7 cellular contexts compared by ENCODE assay signal in genomic region chr11:62883677-62884076, GRCh38. TPM values are rescaled to one million over a fixed set of nuclear protein-coding genes. Genes with fewer than 3 reads are reported as not detected.
DNase-seq lines count a peak whose midpoint lies in the region; ATAC-seq lines count a peak whose summit lies in the region.
"Had no signal": no experiment of that assay in that cellular context is flagged by ENCODE, and none has a peak within 500 bp of the region (broad histone marks: within the 10 kb centered on the region; RNA-seq: fewer than 3 reads in every experiment).

No MANE protein-coding gene starts in this region.

- H3K27me3 Mint-ChIP-seq in natural killer cell treated with Interleukin-12 subunit alpha and Interleukin-12 subunit beta and Interleukin-15 and Interleukin-18, amount 100 ng/mL, for 72 hours: no peaks in the 10 kb centered on the region

- H3K27ac Mint-ChIP-seq in natural killer cell treated with Interleukin-12 subunit alpha and Interleukin-12 subunit beta and Interleukin-15 and Interleukin-18, amount 100 ng/mL, for 72 hours: peak overlapping the region; percentile 95 to 96

- no peaks in the 10 kb centered on the region for H3K9me3 ChIP-seq in adipocyte (ENCODE audit: control insufficient read depth, low read length)

- peak overlapping the region; percentile 100 for H3K9ac ChIP-seq in adipocyte (ENCODE audit: low read length)

- H3K9me3 Mint-ChIP-seq in natural killer cell treated with Interleukin-12 subunit alpha and Interleukin-12 subunit beta and Interleukin-15 and Interleukin-18, amount 100 ng/mL, for 72 hours: no peaks in the 10 kb centered on the region

- no peaks in the 10 kb centered on the region for H3K27me3 ChIP-seq in adipocyte (replicated peaks; ENCODE audit: control insufficient read depth, insufficient read depth, low read length)

- H3K36me3 ChIP-seq in adipocyte (ENCODE audit: control insufficient read depth, insufficient read depth, low read length, severe bottlenecking): peaks cover 67% of the 10 kb centered on the region

- H3K36me3 Mint-ChIP-seq in natural killer cell treated with Interleukin-12 subunit alpha and Interleukin-12 subunit beta and Interleukin-15 and Interleukin-18, amount 100 ng/mL, for 72 hours: peaks cover 49% of the 10 kb centered on the region

- DNase-seq in ELF-1 (ENCODE audit: low read depth, low spot score) (peak; percentile 40), adipocyte (ENCODE audit: low read depth) (peak; percentile 56), GF-D8 (lab: John Stamatoyannopoulos, UW) (no peak), ureter (ENCODE audit: low spot score) (no peak), SK-N-DZ (ENCODE audit: low spot score) (no peak)
- no peak for DNase-seq in natural killer cell treated with Interleukin-12 subunit alpha and Interleukin-12 subunit beta and Interleukin-15 and Interleukin-18, amount 100 ng/mL, for 72 hours (ENCODE audit: low spot score)
- DNase-seq: SHP77 had no signal

- H3K4me1 ChIP-seq in adipocyte (ENCODE audit: control insufficient read depth, insufficient read depth, low read length): peaks cover 67% of the 10 kb centered on the region

- H3K4me3 Mint-ChIP-seq in natural killer cell treated with Interleukin-12 subunit alpha and Interleukin-12 subunit beta and Interleukin-15 and Interleukin-18, amount 100 ng/mL, for 72 hours: peak overlapping the region; percentile 98

- no peak for ATAC-seq in natural killer cell treated with Interleukin-12 subunit alpha and Interleukin-12 subunit beta and Interleukin-15 and Interleukin-18, amount 100 ng/mL, for 72 hours

- H3K4me1 Mint-ChIP-seq in natural killer cell treated with Interleukin-12 subunit alpha and Interleukin-12 subunit beta and Interleukin-15 and Interleukin-18, amount 100 ng/mL, for 72 hours (ENCODE audit: low read depth in 2 of 2): peaks cover 49 to 60% of the 10 kb centered on the region in 2 donors

- peak overlapping the region; percentile 99 for H3K4me3 ChIP-seq in adipocyte (ENCODE audit: low read length)

RNA-seq across cellular contexts. Expression of gene SLC3A2, which starts 3.0 kb away (rescaled TPM):
- 100 to 1,000 TPM; 234 to 307 TPM for total RNA-seq in natural killer cell treated with Interleukin-12 subunit alpha and Interleukin-12 subunit beta and Interleukin-15 and Interleukin-18, amount 100 ng/mL, for 72 hours
- total RNA-seq in ureter: 245 TPM
- 119 and 124 TPM in 2 replicates for polyA plus RNA-seq in SK-N-DZ (2014; cell fraction: cytosol; rRNA removed)
- polyA plus RNA-seq in SK-N-DZ (2014; cell fraction: nucleus; rRNA removed): 182 and 202 TPM in 2 replicates

RNA-seq across cellular contexts. Expression of gene CHRM1, which starts 37.5 kb away (rescaled TPM):
- total RNA-seq in natural killer cell treated with Interleukin-12 subunit alpha and Interleukin-12 subunit beta and Interleukin-15 and Interleukin-18, amount 100 ng/mL, for 72 hours: not detected
- not detected for total RNA-seq in ureter
- polyA plus RNA-seq in SK-N-DZ (2014; cell fraction: cytosol; rRNA removed): 1.3 and 1.8 TPM in 2 replicates
- 0.53 and 1.0 TPM in 2 replicates for polyA plus RNA-seq in SK-N-DZ (2014; cell fraction: nucleus; rRNA removed)

RNA-seq across cellular contexts. Expression of gene WDR74, which starts 44.3 kb away (rescaled TPM):
- 100 to 1,000 TPM in 1 of 2 donors, 10 to 100 TPM in 1; 90.4 to 136 TPM for total RNA-seq in natural killer cell treated with Interleukin-12 subunit alpha and Interleukin-12 subunit beta and Interleukin-15 and Interleukin-18, amount 100 ng/mL, for 72 hours
- 58.8 TPM for total RNA-seq in ureter
- polyA plus RNA-seq in SK-N-DZ (2014; cell fraction: cytosol; rRNA removed): 161 and 175 TPM in 2 replicates
- 259 and 327 TPM in 2 replicates for polyA plus RNA-seq in SK-N-DZ (2014; cell fraction: nucleus; rRNA removed)

RNA-seq across cellular contexts. Expression of gene TEX54, which starts 51.0 kb away (rescaled TPM):
- 1 to 10 TPM in 1 of 2 donors, not detected in 1; 1.0 TPM for total RNA-seq in natural killer cell treated with Interleukin-12 subunit alpha and Interleukin-12 subunit beta and Interleukin-15 and Interleukin-18, amount 100 ng/mL, for 72 hours
- total RNA-seq in ureter: not detected
- polyA plus RNA-seq in SK-N-DZ (2014; cell fraction: cytosol; rRNA removed): not detected in 2 replicates
- polyA plus RNA-seq in SK-N-DZ (2014; cell fraction: nucleus; rRNA removed): not detected in 2 replicates

RNA-seq across cellular contexts. Expression of gene STX5, which starts 51.8 kb away (rescaled TPM):
- total RNA-seq in natural killer cell treated with Interleukin-12 subunit alpha and Interleukin-12 subunit beta and Interleukin-15 and Interleukin-18, amount 100 ng/mL, for 72 hours: 10 to 100 TPM; 32.0 to 53.4 TPM
- total RNA-seq in ureter: 30.1 TPM
- polyA plus RNA-seq in SK-N-DZ (2014; cell fraction: cytosol; rRNA removed): 18.2 and 31.0 TPM in 2 replicates
- 17.6 and 25.3 TPM in 2 replicates for polyA plus RNA-seq in SK-N-DZ (2014; cell fraction: nucleus; rRNA removed)

Comparison
In these comparisons a context has a peak if more than half of its experiments do, and no peak if none do; other contexts are left out.
1. DNase-seq: peak in ELF-1 (single experiment) and adipocyte (single experiment); none in natural killer cell treated with Interleukin-12 subunit alpha and Interleukin-12 subunit beta and Interleukin-15 and Interleukin-18, amount 100 ng/mL, for 72 hours (single experiment), GF-D8 (single experiment), ureter (single experiment) and SK-N-DZ (single experiment).